ENCODE assay signal across 23 cellular contexts in genomic region chr13:24489721-24490120, GRCh38.
"Had no signal": no experiment of that assay in that cellular context is flagged by ENCODE, and none has a peak within 500 bp of the region (broad histone marks: within the 10 kb centered on the region; RNA-seq: fewer than 3 reads in every experiment).

No MANE protein-coding gene starts in this region.

- H3K9me3 ChIP-seq: colonic mucosa, esophagus muscularis mucosa, esophagus squamous epithelium, gastrocnemius medialis, gastroesophageal sphincter, heart left ventricle had no signal

- H3K4me1 ChIP-seq: colonic mucosa, esophagus muscularis mucosa, foreskin keratinocyte, gastrocnemius medialis, gastroesophageal sphincter, heart left ventricle had no signal

- H3K27ac ChIP-seq: colonic mucosa, coronary artery, dorsolateral prefrontal cortex, epithelial cell of prostate, esophagus muscularis mucosa, esophagus squamous epithelium, foreskin keratinocyte, gastrocnemius medialis, gastroesophageal sphincter, heart left ventricle had no signal

- ATAC-seq: effector memory CD8-positive, alpha-beta T cell; esophagus mucosa; foreskin keratinocyte; gastrocnemius medialis; gastroesophageal sphincter; heart left ventricle had no signal

- DNase-seq: colonic mucosa; cortex of kidney; dermis blood vessel endothelial cell; dorsolateral prefrontal cortex; effector CD4-positive, alpha-beta T cell; effector CD8-positive, alpha-beta T cell; effector memory CD4-positive, alpha-beta T cell; effector memory CD8-positive, alpha-beta T cell; endodermal cell; erythroblast; esophagus squamous epithelium; foreskin fibroblast; foreskin keratinocyte; foreskin melanocyte; gastrocnemius medialis; glutamatergic neuron; head of caudate nucleus; heart left ventricle had no signal

- H3K27me3 ChIP-seq: colonic mucosa, dorsolateral prefrontal cortex, esophagus muscularis mucosa, esophagus squamous epithelium, foreskin keratinocyte, gastrocnemius medialis, gastroesophageal sphincter, heart left ventricle had no signal

- H3K4me3 ChIP-seq: colonic mucosa, coronary artery, dorsolateral prefrontal cortex, esophagus muscularis mucosa, esophagus squamous epithelium, gastrocnemius medialis, gastroesophageal sphincter, heart left ventricle had no signal
